Comparison of ENCODE assay signal across 8 cellular contexts in the genomic region with DNA sequence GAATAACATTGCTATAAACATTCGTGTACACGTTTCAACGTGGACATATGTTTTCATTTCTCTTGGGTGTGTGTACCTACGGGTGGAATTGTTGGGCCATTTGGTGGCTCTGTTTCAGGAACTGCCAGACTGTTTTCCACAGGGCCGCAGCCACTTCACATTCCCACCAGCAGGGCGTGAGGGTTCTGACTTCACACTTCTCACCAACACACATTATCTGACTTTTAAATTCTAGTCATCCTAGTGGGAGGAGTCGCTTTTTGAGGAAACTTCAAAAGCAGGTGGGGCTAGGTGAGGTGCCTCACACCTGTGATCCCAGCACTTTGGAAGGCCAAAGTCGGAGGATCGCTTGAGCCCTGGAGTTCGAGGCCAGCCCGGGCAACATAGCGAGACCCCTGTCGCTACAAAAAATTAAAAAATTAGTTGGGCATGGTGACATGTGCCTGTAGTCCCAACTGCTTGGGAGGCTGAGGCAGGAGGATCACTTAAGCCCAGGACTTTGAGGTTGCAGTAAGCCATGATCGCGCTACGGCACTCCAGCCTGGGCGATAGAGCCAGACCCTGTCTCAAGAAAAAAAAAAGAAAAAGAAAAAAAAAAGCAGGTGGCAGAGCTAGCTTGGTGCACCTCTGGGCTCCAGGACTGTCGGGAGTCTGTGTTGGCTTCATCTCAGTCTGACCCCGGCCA. TPM values are rescaled to one million over a fixed set of nuclear protein-coding genes. Genes with fewer than 3 reads are reported as not detected.
DNase-seq lines count a peak whose midpoint lies in the region; ATAC-seq, FAIRE-seq and TF ChIP-seq lines count a peak whose summit lies in the region.
"Had no signal": no experiment of that assay in that cellular context is flagged by ENCODE, and none has a peak within 500 bp of the region (broad histone marks: within the 10 kb centered on the region; RNA-seq: fewer than 3 reads in every experiment).

No MANE protein-coding gene starts in this region.

- no peaks in the 10 kb centered on the region; the same call in 1 of the 2 replicates for H3K27me3 ChIP-seq in MG63
- H3K27me3 ChIP-seq in osteoblast (ENCODE audit: insufficient read depth, low read length) = peaks cover 38% of the 10 kb centered on the region

- H2AFZ ChIP-seq in osteoblast (ENCODE audit: low read length) = no peak overlapping the region

- H3K4me1 Mint-ChIP-seq in chondrocyte (ENCODE audit: low read depth) = peaks cover 11% of the 10 kb centered on the region

- no peaks in the 10 kb centered on the region for H3K79me2 ChIP-seq in osteoblast (ENCODE audit: insufficient read depth, low read length)

- no peaks in the 10 kb centered on the region for H3K9me3 Mint-ChIP-seq in chondrocyte (ENCODE audit: low read depth)

- no peak for ATAC-seq in HG03175 (IDR thresholded peaks at IDR 0.05; ENCODE audit: unreplicated experiment)

- H3K27ac ChIP-seq in osteoblast (ENCODE audit: low read depth, low read length) = no peak overlapping the region

- H3K4me1 ChIP-seq in osteoblast (ENCODE audit: insufficient read depth, low read length) = peaks cover 10% of the 10 kb centered on the region

- TF ChIP-seq CTCF in chondrocyte (IDR thresholded peaks at IDR 0.05) (peak; percentile 74), osteoblast (IDR thresholded peaks at IDR 0.05; ENCODE audit: extremely low read depth, low read depth, low read length) (peak; percentile 67)

- H4K20me1 ChIP-seq in osteoblast (ENCODE audit: insufficient read depth, low read length) = no peaks in the 10 kb centered on the region

- H3K27me3 Mint-ChIP-seq in chondrocyte (ENCODE audit: low read depth) = peaks cover 24% of the 10 kb centered on the region

- no peak overlapping the region for H3K4me2 ChIP-seq in osteoblast (ENCODE audit: insufficient read depth, low read length)

- no peaks in the 10 kb centered on the region for H3K36me3 ChIP-seq in MG63
- no peaks in the 10 kb centered on the region for H3K36me3 ChIP-seq in osteoblast (ENCODE audit: insufficient read depth, low read length)

- H3K4me3 ChIP-seq in MG63 (no peak overlapping the region), osteoblast (ENCODE audit: insufficient read depth, low read length) (no peak overlapping the region)

- H3K27ac Mint-ChIP-seq in chondrocyte (ENCODE audit: unreplicated experiment) = no peak overlapping the region

- H3K36me3 Mint-ChIP-seq in chondrocyte (ENCODE audit: low read depth) = peaks cover 1% of the 10 kb centered on the region

- no peak overlapping the region for H3K4me3 Mint-ChIP-seq in chondrocyte (ENCODE audit: unreplicated experiment)

- FAIRE-seq in G401.6 (lab: Jason Lieb, UNC) = peak; percentile 66

- H3K9me3 ChIP-seq in MG63 (no peaks in the 10 kb centered on the region), osteoblast (ENCODE audit: low read depth, low read length) (no peaks in the 10 kb centered on the region)

- DNase-seq in MG63 (peak; percentile 53), chondrocyte (ENCODE audit: low spot score) (no peak), osteoblast (ENCODE audit: insufficient read length, low spot score, missing footprints) (peak; percentile 86), NCI-H345 treated with DMSO at 0.1 percent for 48 hours (lab: John Stamatoyannopoulos, UW; ENCODE audit: unreplicated experiment) (no peak), NCI-H1048 (lab: John Stamatoyannopoulos, UW) (no peak)
- DNase-seq: NCI-H2081 had no signal

RNA-seq across cellular contexts. Expression of a gene that starts 28.5 kb away (rescaled TPM):
- total RNA-seq in MG63 (2014; rRNA removed; shearing (Covaris generic); ENCODE audit: low replicate concordance) = 117 and 120 TPM in 2 replicates
- total RNA-seq in chondrocyte (40.8 to 49.8 TPM (median 48.0 TPM) in 3 replicates), osteoblast (26.1 and 33.6 TPM in 2 replicates)

RNA-seq across cellular contexts. Expression of a gene that starts 45.3 kb away (rescaled TPM):
- total RNA-seq in MG63 (2014; rRNA removed; shearing (Covaris generic); ENCODE audit: low replicate concordance) = not detected in 2 replicates
- total RNA-seq in chondrocyte (not detected in 3 replicates), osteoblast (not detected in 2 replicates)

RNA-seq across cellular contexts. Expression of a gene that starts 45.5 kb away (rescaled TPM):
- total RNA-seq in MG63 (2014; rRNA removed; shearing (Covaris generic); ENCODE audit: low replicate concordance) = not detected in 2 replicates
- 0.45 to 0.95 TPM in 2 of 3 replicates, not detected in the other for total RNA-seq in chondrocyte
- not detected in 2 replicates for total RNA-seq in osteoblast

Comparison
In these comparisons a context has a peak if more than half of its experiments do, and no peak if none do; other contexts are left out.
1. DNase-seq: peak in MG63 (single experiment) and osteoblast (single experiment); none in chondrocyte (single experiment), NCI-H345 treated with DMSO at 0.1 percent for 48 hours (single experiment) and NCI-H1048 (single experiment).